Comparison of ENCODE assay signal across 8 cellular contexts in the genomic region with DNA sequence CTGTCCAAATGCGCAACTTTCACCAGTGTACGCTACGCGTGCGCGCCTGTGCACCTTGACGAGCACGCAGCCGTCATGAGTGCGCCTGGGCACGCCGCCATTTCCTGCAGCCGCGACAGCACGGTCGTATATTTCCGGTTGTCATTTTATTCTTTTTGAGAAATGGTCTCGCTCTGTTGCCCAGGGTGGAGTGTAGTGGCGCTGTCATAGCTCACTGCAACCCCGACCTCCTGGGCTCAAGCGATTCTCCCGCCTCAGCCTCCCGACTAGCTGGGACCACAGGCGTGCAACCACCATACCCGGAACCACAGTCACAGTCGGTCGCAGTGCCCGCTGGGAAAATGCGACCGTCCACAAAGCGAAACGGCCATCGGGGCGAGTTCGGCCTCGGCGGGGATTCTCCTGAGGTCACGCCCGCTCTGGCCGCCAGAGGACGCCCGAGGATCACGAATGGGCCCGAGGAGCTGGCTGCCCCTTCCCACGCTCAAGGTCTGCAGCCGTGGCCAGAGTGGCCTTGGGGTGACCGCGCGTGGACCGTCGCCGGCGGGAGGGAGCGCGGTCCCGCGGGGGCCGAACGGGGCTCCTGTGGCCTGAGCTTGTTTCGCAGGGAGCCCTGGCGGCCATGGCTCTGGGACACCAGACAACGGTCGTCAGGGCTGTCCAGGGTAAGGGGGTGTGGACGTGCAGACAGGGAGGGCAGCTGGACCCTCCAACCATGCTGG. TPM values are rescaled to one million over a fixed set of nuclear protein-coding genes. Genes with fewer than 3 reads are reported as not detected.
DNase-seq lines count a peak whose midpoint lies in the region; ATAC-seq and TF ChIP-seq lines count a peak whose summit lies in the region.

No MANE protein-coding gene starts in this region.

- POLR2A ChIA-PET in CD8-positive, alpha-beta T cell (lab: Charles Lee): interaction anchor here (1.8 kb wide), 1 partner anchor 438 kb away, joined by 5 read pairs; the partner anchor contains the start of gene HAUS7

- H3K4me3 ChIP-seq in CD8-positive, alpha-beta T cell (ENCODE audit: low read depth, low read length): peak overlapping the region; percentile 50
- H3K4me3 ChIP-seq in HUES6 (ENCODE audit: low read depth, low read length) (peak overlapping the region; percentile 45), cardiac muscle cell (peak overlapping the region; percentile 19)

- H3K27me3 Mint-ChIP-seq in CD8-positive, alpha-beta T cell (ENCODE audit: low read depth): no peaks in the 10 kb centered on the region
- no peaks in the 10 kb centered on the region for H3K27me3 Mint-ChIP-seq in activated naive CD4-positive, alpha-beta T cell treated with anti-CD3 and anti-CD28 coated beads, Interleukin-2, amount 10 ng/mL, durations not matched to agents 7 days and 5 days
- H3K27me3 Mint-ChIP-seq in type B pancreatic cell: no peaks in the 10 kb centered on the region

- H3K9me3 Mint-ChIP-seq in CD8-positive, alpha-beta T cell: no peaks in the 10 kb centered on the region
- H3K9me3 Mint-ChIP-seq in activated naive CD4-positive, alpha-beta T cell treated with anti-CD3 and anti-CD28 coated beads, Interleukin-2, amount 10 ng/mL, durations not matched to agents 7 days and 5 days: no peaks in the 10 kb centered on the region
- H3K9me3 Mint-ChIP-seq in type B pancreatic cell: no peaks in the 10 kb centered on the region

- intact Hi-C loops in CD8-positive, alpha-beta T cell (cut with DNase I, micrococcal nuclease): loop anchor here (1.0 to 5.0 kb wide), 6 partner anchors 73 to 635 kb away; partner anchors contain the start of gene HAUS7 (in 1 of the 2)
- intact Hi-C loops in posterior cingulate gyrus (cut with DNase I): no loop called here

- H3K27me3 ChIP-seq in CD8-positive, alpha-beta T cell (ENCODE audit: insufficient read depth, low read length): no peaks in the 10 kb centered on the region
- peaks cover 22% of the 10 kb centered on the region for H3K27me3 ChIP-seq in HUES6 (ENCODE audit: control insufficient read depth, insufficient read depth, low read length)
- H3K27me3 ChIP-seq in cardiac muscle cell: no peaks in the 10 kb centered on the region

- TF ChIP-seq CTCF in CD8-positive, alpha-beta T cell (IDR thresholded peaks at IDR 0.05): peak; percentile 66
- TF ChIP-seq CTCF in cardiac muscle cell (IDR thresholded peaks at IDR 0.05; ENCODE audit: low read depth, low read length): peak; percentile 71
- peak; percentile 87 for TF ChIP-seq CTCF in type B pancreatic cell (conservative IDR thresholded peaks at IDR 0.05)

- CTCF ChIA-PET in CD8-positive, alpha-beta T cell (lab: Charles Lee): interaction anchor here (0.6 to 1.8 kb wide), 17 partner anchors 8 to 635 kb away, joined by 3 to 14 read pairs (median 4); partner anchors contain the start of gene HAUS7
- CTCF ChIA-PET in activated naive CD4-positive, alpha-beta T cell treated with anti-CD3 and anti-CD28 coated beads, Interleukin-2, amount 10 ng/mL, durations not matched to agents 7 days and 5 days (lab: Charles Lee): interaction anchor here (0.9 to 1.4 kb wide), 5 partner anchors 8 to 620 kb away, joined by 3 to 11 read pairs (median 3); no protein-coding TSS in a partner anchor

- H3K4me1 ChIP-seq in CD8-positive, alpha-beta T cell (ENCODE audit: insufficient read depth, low read length): peaks cover 10% of the 10 kb centered on the region
- H3K4me1 ChIP-seq in HUES6 (ENCODE audit: control insufficient read depth, insufficient read depth, low read length) (no peaks in the 10 kb centered on the region), cardiac muscle cell (ENCODE audit: low read depth) (no peaks in the 10 kb centered on the region)

- H3K27ac Mint-ChIP-seq in CD8-positive, alpha-beta T cell: peak overlapping the region; percentile 91
- peak overlapping the region; percentile 94 for H3K27ac Mint-ChIP-seq in activated naive CD4-positive, alpha-beta T cell treated with anti-CD3 and anti-CD28 coated beads, Interleukin-2, amount 10 ng/mL, durations not matched to agents 7 days and 5 days
- no peak overlapping the region for H3K27ac Mint-ChIP-seq in type B pancreatic cell

- DNase-seq in CD8-positive, alpha-beta T cell: peak; percentile 33 to 80 (median 53)
- DNase-seq in SK-N-DZ (ENCODE audit: low spot score): peak; percentile 22
- DNase-seq in activated naive CD4-positive, alpha-beta T cell treated with anti-CD3 and anti-CD28 coated beads, Interleukin-2, amount 10 ng/mL, durations not matched to agents 7 days and 5 days: peak; percentile 71
- peak; percentile 57 to 63 for DNase-seq in cardiac muscle cell (ENCODE audit: low read depth in 1 of 2, low spot score in 1 of 2)
- peak; percentile 52 to 96 (median 74) for DNase-seq in posterior cingulate gyrus
- peak; percentile 82 for DNase-seq in type B pancreatic cell (ENCODE audit: extremely low spot score, unreplicated experiment)

- no peaks in the 10 kb centered on the region for H3K36me3 ChIP-seq in CD8-positive, alpha-beta T cell (ENCODE audit: insufficient read depth, low read length)
- H3K36me3 ChIP-seq in HUES6 (ENCODE audit: control insufficient read depth, insufficient read depth, low read length) (no peaks in the 10 kb centered on the region), cardiac muscle cell (no peaks in the 10 kb centered on the region)

- H3K9ac ChIP-seq in HUES6 (ENCODE audit: low read length): no peak overlapping the region

- H3K27ac ChIP-seq in CD8-positive, alpha-beta T cell (ENCODE audit: low read depth, low read length): peak overlapping the region; percentile 51
- H3K27ac ChIP-seq in HUES6 (ENCODE audit: low read depth, low read length): no peak overlapping the region
- H3K27ac ChIP-seq in cardiac muscle cell: no peak overlapping the region

- H3K9me3 ChIP-seq in CD8-positive, alpha-beta T cell (ENCODE audit: low read length): no peaks in the 10 kb centered on the region
- H3K9me3 ChIP-seq in HUES6 (ENCODE audit: control insufficient read depth, insufficient read depth, low read depth, low read length) (peaks cover 51% of the 10 kb centered on the region), cardiac muscle cell (ENCODE audit: low read depth) (no peaks in the 10 kb centered on the region)

- peak overlapping the region; percentile 86 for H3K4me3 Mint-ChIP-seq in CD8-positive, alpha-beta T cell
- peak overlapping the region; percentile 78 for H3K4me3 Mint-ChIP-seq in activated naive CD4-positive, alpha-beta T cell treated with anti-CD3 and anti-CD28 coated beads, Interleukin-2, amount 10 ng/mL, durations not matched to agents 7 days and 5 days
- peak overlapping the region; percentile 65 for H3K4me3 Mint-ChIP-seq in type B pancreatic cell

- peaks cover 9% of the 10 kb centered on the region for H3K36me3 Mint-ChIP-seq in CD8-positive, alpha-beta T cell
- peaks cover 4% of the 10 kb centered on the region for H3K36me3 Mint-ChIP-seq in activated naive CD4-positive, alpha-beta T cell treated with anti-CD3 and anti-CD28 coated beads, Interleukin-2, amount 10 ng/mL, durations not matched to agents 7 days and 5 days
- no peaks in the 10 kb centered on the region for H3K36me3 Mint-ChIP-seq in type B pancreatic cell

- ATAC-seq in CD8-positive, alpha-beta T cell: peak; percentile 73
- peak; percentile 86 for ATAC-seq in GM19452 (IDR thresholded peaks at IDR 0.05; ENCODE audit: unreplicated experiment)

- peaks cover 17% of the 10 kb centered on the region for H3K4me1 Mint-ChIP-seq in CD8-positive, alpha-beta T cell (ENCODE audit: low read depth)
- peaks cover 25% of the 10 kb centered on the region for H3K4me1 Mint-ChIP-seq in activated naive CD4-positive, alpha-beta T cell treated with anti-CD3 and anti-CD28 coated beads, Interleukin-2, amount 10 ng/mL, durations not matched to agents 7 days and 5 days
- H3K4me1 Mint-ChIP-seq in type B pancreatic cell (ENCODE audit: unreplicated experiment): no peaks in the 10 kb centered on the region

RNA-seq across cellular contexts. Expression of gene PNMA3, which starts 23.7 kb away (rescaled TPM):
- 1 to 10 TPM; 2.3 to 2.4 TPM for total RNA-seq in CD8-positive, alpha-beta T cell
- 0.30 and 0.38 TPM in 2 replicates for polyA plus RNA-seq in SK-N-DZ (2014; cell fraction: cytosol; rRNA removed)
- polyA plus RNA-seq in SK-N-DZ (2014; cell fraction: nucleus; rRNA removed): 0.36 and 0.70 TPM in 2 replicates
- total RNA-seq in cardiac muscle cell (8.3 and 19.7 TPM in 2 replicates), type B pancreatic cell (ENCODE audit: low replicate concordance) (4.3 and 9.2 TPM in 2 replicates)
- polyA plus RNA-seq in cardiac muscle cell: 8.9 and 20.3 TPM in 2 replicates

RNA-seq across cellular contexts. Expression of gene PNMA5, which starts 38.6 kb away (rescaled TPM):
- total RNA-seq in CD8-positive, alpha-beta T cell: not detected
- polyA plus RNA-seq in SK-N-DZ (2014; cell fraction: cytosol; rRNA removed): not detected in 2 replicates
- not detected in 2 replicates for polyA plus RNA-seq in SK-N-DZ (2014; cell fraction: nucleus; rRNA removed)
- total RNA-seq in cardiac muscle cell (not detected in 2 replicates), type B pancreatic cell (ENCODE audit: low replicate concordance) (0.22 TPM in 1 of 2 replicates, not detected in the other)
- not detected in 2 replicates for polyA plus RNA-seq in cardiac muscle cell

RNA-seq across cellular contexts. Expression of gene PNMA6A, which starts 39.7 kb away (rescaled TPM):
- under 1 TPM in 1 of 2 experiments, not detected in 1; 0.22 TPM for total RNA-seq in CD8-positive, alpha-beta T cell
- 0.92 and 1.2 TPM in 2 replicates for polyA plus RNA-seq in SK-N-DZ (2014; cell fraction: cytosol; rRNA removed)
- polyA plus RNA-seq in SK-N-DZ (2014; cell fraction: nucleus; rRNA removed): 0.98 and 1.3 TPM in 2 replicates
- total RNA-seq in cardiac muscle cell (3.5 and 8.6 TPM in 2 replicates), type B pancreatic cell (ENCODE audit: low replicate concordance) (3.0 and 5.4 TPM in 2 replicates)
- 2.9 and 6.9 TPM in 2 replicates for polyA plus RNA-seq in cardiac muscle cell

Comparison
In these comparisons a context has a peak if more than half of its experiments do, and no peak if none do; other contexts are left out.
1. DNase-seq: peak in every context shown above with its lines; median percentile 82 in type B pancreatic cell; 74 in posterior cingulate gyrus; 71 in activated naive CD4-positive, alpha-beta T cell treated with anti-CD3 and anti-CD28 coated beads, Interleukin-2, amount 10 ng/mL, durations not matched to agents 7 days and 5 days; 60 in cardiac muscle cell; 53 in CD8-positive, alpha-beta T cell; 22 in SK-N-DZ.